ENCODE assay signal across 8 cellular contexts in genomic region chr10:21532694-21533576, GRCh38. TPM values are rescaled to one million over a fixed set of nuclear protein-coding genes. Genes with fewer than 3 reads are reported as not detected.
DNase-seq lines count a peak whose midpoint lies in the region; ATAC-seq and TF ChIP-seq lines count a peak whose summit lies in the region.

No MANE protein-coding gene starts in this region.

- peaks cover 55% of the 10 kb centered on the region for H3K4me1 ChIP-seq in HUES48 (ENCODE audit: control insufficient read depth, insufficient read depth, low read length)
- H3K4me1 ChIP-seq in lower lobe of right lung = peaks cover 26% of the 10 kb centered on the region
- H3K4me1 ChIP-seq in uterus = peaks cover 0 to 5% of the 10 kb centered on the region in 2 donors

- H3K9ac ChIP-seq in HUES48 (ENCODE audit: low read depth, low read length) = peak overlapping the region; percentile 90

- DNase-seq in AG04449 (ENCODE audit: low read depth, low spot score) (no peak), astrocyte of the cerebellum (ENCODE audit: low read depth) (no peak), lower lobe of right lung (no peak), uterus (no peak), NCI-H2029 (lab: John Stamatoyannopoulos, UW) (no peak)
- DNase-seq in activated CD4-positive, alpha-beta T cell treated with anti-CD3 and anti-CD28 coated beads for 1 hour = no peak

- H3K9me3 ChIP-seq in HUES48 (ENCODE audit: control insufficient read depth, insufficient read depth, low read length) = no peaks in the 10 kb centered on the region
- no peaks in the 10 kb centered on the region for H3K9me3 ChIP-seq in lower lobe of right lung
- H3K9me3 ChIP-seq in uterus = no peaks in the 10 kb centered on the region

- peak overlapping the region; percentile 76 for H3K4me3 ChIP-seq in AG04449 (ENCODE audit: low read depth, low read length)
- H3K4me3 ChIP-seq in HUES48 (ENCODE audit: low read depth, low read length) = peak overlapping the region; percentile 78
- H3K4me3 ChIP-seq in astrocyte of the cerebellum (ENCODE audit: low read depth, low read length) = peak overlapping the region; percentile 58
- H3K4me3 ChIP-seq in lower lobe of right lung = peak overlapping the region; percentile 82
- peak overlapping the region; percentile 92 to 96 for H3K4me3 ChIP-seq in uterus

- TF ChIP-seq CTCF in AG04449 (IDR thresholded peaks at IDR 0.05; ENCODE audit: insufficient read depth, low read length, missing control alignments) (no peak), astrocyte of the cerebellum (IDR thresholded peaks at IDR 0.05; ENCODE audit: low read depth, low read length, missing control alignments) (no peak), lower lobe of right lung (IDR thresholded peaks at IDR 0.05) (no peak), uterus (IDR thresholded peaks at IDR 0.05) (no peak)

- TF ChIP-seq POLR2A in uterus (IDR thresholded peaks at IDR 0.05) = no peak

- CTCF ChIA-PET in AG04449 (lab: Yijun Ruan, JAX) = interaction anchor here (0.7 to 1.5 kb wide), 7 partner anchors 37 to 253 kb away, joined by 3 to 6 read pairs (median 3); no protein-coding TSS in a partner anchor

- H3K36me3 ChIP-seq in HUES48 (ENCODE audit: control insufficient read depth, insufficient read depth, low read length) (peaks cover 19% of the 10 kb centered on the region), lower lobe of right lung (peaks cover 13% of the 10 kb centered on the region), uterus (no peaks in the 10 kb centered on the region)

- intact Hi-C loops in lower lobe of right lung (cut with DNase I) = no loop called here
- intact Hi-C loops in uterus (cut with DNase I; ENCODE audit: low total_unique reads) = no loop called here

- H3K27me3 ChIP-seq in HUES48 (ENCODE audit: control insufficient read depth, insufficient read depth, low read length) = no peaks in the 10 kb centered on the region
- H3K27me3 ChIP-seq in lower lobe of right lung (ENCODE audit: low read depth) = no peaks in the 10 kb centered on the region
- no peaks in the 10 kb centered on the region for H3K27me3 ChIP-seq in uterus

- POLR2A ChIA-PET in AG04449 (lab: Yijun Ruan, JAX) = interaction anchor here (0.6 kb wide), 1 partner anchor 7 kb away, joined by 3 read pairs; the partner anchor contains the start of gene SKIDA1

- peak overlapping the region; percentile 99 for H3K27ac ChIP-seq in HUES48 (ENCODE audit: low read depth, low read length)
- H3K27ac ChIP-seq in lower lobe of right lung = peak overlapping the region; percentile 92
- peak overlapping the region; percentile 97 for H3K27ac ChIP-seq in uterus

- in situ Hi-C loops in astrocyte of the cerebellum (cut with HindIII; ENCODE audit: low sequenced_read_pairs) = no loop called here

- ATAC-seq in GM18511 (IDR thresholded peaks at IDR 0.05; ENCODE audit: unreplicated experiment) (peak; percentile 5), lower lobe of right lung (no peak)

RNA-seq across cellular contexts. Expression of gene MLLT10, which starts 1.1 kb away (rescaled TPM):
- total RNA-seq in lower lobe of right lung (48.8 TPM), uterus (10 to 100 TPM; 34.1 to 71.2 (median 59.8) TPM)

RNA-seq across cellular contexts. Expression of gene SKIDA1, which starts 7.5 kb away (rescaled TPM):
- total RNA-seq in lower lobe of right lung = 0.95 TPM
- total RNA-seq in uterus = 1 to 10 TPM in 2 of 4 donors, under 1 TPM in 1, not detected in 1; 0.26 to 4.9 (median 1.6) TPM
